9 cellular contexts compared by ENCODE assay signal in genomic region chr3:159766563-159767185, GRCh38.
A peak's percentile ranks its signal among the peaks of the same experiment; 100 is the strongest.
DNase-seq lines count a peak whose midpoint lies in the region; ATAC-seq, FAIRE-seq and TF ChIP-seq lines count a peak whose summit lies in the region.
"Had no signal": no experiment of that assay in that cellular context is flagged by ENCODE, and none has a peak within 500 bp of the region (broad histone marks: within the 10 kb centered on the region; RNA-seq: fewer than 3 reads in every experiment).

No MANE protein-coding gene starts in this region.

- H3K4me1 ChIP-seq in endothelial cell of umbilical vein (ENCODE audit: control insufficient read depth, extremely low read depth, insufficient read depth, low read length): peaks cover 30% of the 10 kb centered on the region
- peaks cover 3% of the 10 kb centered on the region for H3K4me1 ChIP-seq in ovary (ENCODE audit: insufficient read depth)
- peaks cover 0 to 29% (median 2%) of the 10 kb centered on the region in 4 donors for H3K4me1 ChIP-seq in Peyer's patch

- intact Hi-C loops in endothelial cell of umbilical vein (cut with micrococcal nuclease): loop anchor here (1.0 to 10.0 kb wide), 5 partner anchors 39 to 1112 kb away; partner anchors contain the start of gene KPNA4
- intact Hi-C loops in ovary (cut with DNase I): loop anchor here in 1 of 4 donors (5.0 kb wide), 1 partner anchor 41 kb away; no protein-coding TSS in a partner anchor
- intact Hi-C loops in activated CD4-positive, alpha-beta T cell treated with anti-CD3 and anti-CD28 coated beads for 36 hours (cut with DNase I, micrococcal nuclease): no loop called here

- H3K4me3 Mint-ChIP-seq in activated CD4-positive, alpha-beta T cell treated with anti-CD3 and anti-CD28 coated beads for 36 hours: no peak overlapping the region
- H3K4me3 Mint-ChIP-seq: activated B cell treated with CpG ODN at 0.5 μM for 24 hours had no signal

- peak overlapping the region in 2 of 3 experiments; percentile 22 to 80 for H3K4me3 ChIP-seq in endothelial cell of umbilical vein (replicated peaks in 1 of 3; ENCODE audit: insufficient read depth in 1 of 3, low read depth in 1 of 3, low read length in 3 of 3)
- H3K4me3 ChIP-seq in ovary: no peak overlapping the region
- peak overlapping the region in 1 of 4 donors; percentile 73 for H3K4me3 ChIP-seq in Peyer's patch

- H3K27me3 Mint-ChIP-seq in activated CD4-positive, alpha-beta T cell treated with anti-CD3 and anti-CD28 coated beads for 36 hours: peaks cover 44% of the 10 kb centered on the region

- H3K9me1 ChIP-seq in endothelial cell of umbilical vein (replicated peaks; ENCODE audit: control insufficient read depth, extremely low read depth, insufficient read depth, low read length): no peaks in the 10 kb centered on the region

- no peaks in the 10 kb centered on the region for H4K20me1 ChIP-seq in endothelial cell of umbilical vein (replicated peaks; ENCODE audit: control insufficient read depth, extremely low read depth, insufficient read depth, low read length)

- CTCF ChIA-PET in endothelial cell of umbilical vein (lab: Charles Lee): interaction anchor here (0.6 to 6.8 kb wide), 12 partner anchors 9 to 239 kb away, joined by 4 to 124 read pairs (median 6); no protein-coding TSS in a partner anchor
- CTCF ChIA-PET in activated CD4-positive, alpha-beta T cell treated with anti-CD3 and anti-CD28 coated beads for 36 hours (lab: Charles Lee): interaction anchor here (0.6 to 0.7 kb wide), 2 partner anchors 242 to 329 kb away, joined by 3 read pairs; no protein-coding TSS in a partner anchor

- H2AFZ ChIP-seq in endothelial cell of umbilical vein (ENCODE audit: low read depth, low read length): no peak overlapping the region

- TF ChIP-seq EP300 in ovary (IDR thresholded peaks at IDR 0.05): no peak

- ATAC-seq in activated CD4-positive, alpha-beta T cell treated with anti-CD3 and anti-CD28 coated beads for 36 hours: no peak

- dilution Hi-C loops in endothelial cell of umbilical vein (cut with MboI; ENCODE audit: extremely low pct_ligation_motif_present, low sequenced_read_pairs): no loop called here

- FAIRE-seq in endothelial cell of umbilical vein (lab: Jason Lieb, UNC): peak; percentile 79

- TF ChIP-seq CTCF in GM12873 (IDR thresholded peaks at IDR 0.05; ENCODE audit: insufficient read depth, low read depth, low read length, missing control alignments) (peak; percentile 48), endothelial cell of umbilical vein (IDR thresholded peaks at IDR 0.05; ENCODE audit: extremely low read depth in 1 of 2, insufficient read depth in 1 of 2, low read depth in 1 of 2, low read length in 2 of 2) (peak; percentile 44 to 54), ovary (IDR thresholded peaks at IDR 0.05) (no peak), Peyer's patch (IDR thresholded peaks at IDR 0.05) (peak in 3 of 6 experiments; percentile 22 to 38 (median 28))

- no peaks in the 10 kb centered on the region for H3K9me3 ChIP-seq in endothelial cell of umbilical vein (replicated peaks; ENCODE audit: control insufficient read depth, insufficient read depth, low read length)
- no peaks in the 10 kb centered on the region for H3K9me3 ChIP-seq in ovary
- H3K9me3 ChIP-seq in Peyer's patch: no peaks in the 10 kb centered on the region

- WGBS in ovary, 3 donors: 83 to 85% (median 83%) methylated on average over 2 of the region's 2 CpGs

- BruUV-seq in endothelial cell of umbilical vein (replicated peaks; lab: Mats Ljungman, UMichigan): no TSS peak

- H3K4me1 Mint-ChIP-seq in activated CD4-positive, alpha-beta T cell treated with anti-CD3 and anti-CD28 coated beads for 36 hours: peaks cover 12% of the 10 kb centered on the region

- DNase-seq in NCI-H226 (peak; percentile 45), endothelial cell of umbilical vein (ENCODE audit: low read depth, low spot score) (peak; percentile 55), renal cortical epithelial cell (ENCODE audit: low read depth) (peak; percentile 49), ovary (no peak), Peyer's patch (no peak), OCI-M1 (lab: John Stamatoyannopoulos, UW) (no peak)
- no peak for DNase-seq in activated CD4-positive, alpha-beta T cell treated with anti-CD3 and anti-CD28 coated beads for 36 hours
- DNase-seq: activated B cell treated with CpG ODN at 0.5 μM for 24 hours had no signal

- POLR2A ChIA-PET in endothelial cell of umbilical vein (lab: Charles Lee): interaction anchor here (1.0 to 2.0 kb wide), 3 partner anchors 21 to 86 kb away, joined by 3 to 9 read pairs (median 5); no protein-coding TSS in a partner anchor
- POLR2A ChIA-PET in activated CD4-positive, alpha-beta T cell treated with anti-CD3 and anti-CD28 coated beads for 36 hours (lab: Charles Lee): no interaction called here

- peak overlapping the region; percentile 95 for H3K9ac ChIP-seq in endothelial cell of umbilical vein (replicated peaks; ENCODE audit: extremely low read depth, insufficient read depth, low read length)

- H3K9me3 Mint-ChIP-seq in activated CD4-positive, alpha-beta T cell treated with anti-CD3 and anti-CD28 coated beads for 36 hours (ENCODE audit: low read depth): no peaks in the 10 kb centered on the region
- H3K9me3 Mint-ChIP-seq: activated B cell treated with CpG ODN at 0.5 μM for 24 hours had no signal

- H3K27ac Mint-ChIP-seq in activated CD4-positive, alpha-beta T cell treated with anti-CD3 and anti-CD28 coated beads for 36 hours: no peak overlapping the region
- H3K27ac Mint-ChIP-seq: activated B cell treated with CpG ODN at 0.5 μM for 24 hours had no signal

- H3K27me3 ChIP-seq in endothelial cell of umbilical vein (ENCODE audit: control insufficient read depth in 2 of 2, insufficient read depth in 2 of 2, low read length in 2 of 2): no peaks in the 10 kb centered on the region
- no peaks in the 10 kb centered on the region for H3K27me3 ChIP-seq in ovary
- no peaks in the 10 kb centered on the region for H3K27me3 ChIP-seq in Peyer's patch

- no peak for TF ChIP-seq POLR2A in endothelial cell of umbilical vein (IDR thresholded peaks at IDR 0.05; ENCODE audit: low read depth, low read length)
- no peak for TF ChIP-seq POLR2A in ovary (IDR thresholded peaks at IDR 0.05)
- no peak for TF ChIP-seq POLR2A in Peyer's patch (IDR thresholded peaks at IDR 0.05)

- no peaks in the 10 kb centered on the region for H3K36me3 Mint-ChIP-seq in activated CD4-positive, alpha-beta T cell treated with anti-CD3 and anti-CD28 coated beads for 36 hours (ENCODE audit: low read depth)

- H3K27ac ChIP-seq in endothelial cell of umbilical vein (ENCODE audit: insufficient read depth, low read depth, low read length): peak overlapping the region; percentile 83
- H3K27ac ChIP-seq in ovary: no peak overlapping the region
- H3K27ac ChIP-seq in Peyer's patch: peak overlapping the region in 1 of 4 donors; percentile 95

- peaks cover 60% of the 10 kb centered on the region for H3K79me2 ChIP-seq in endothelial cell of umbilical vein (ENCODE audit: control insufficient read depth, insufficient read depth, low read length)

- H3K4me2 ChIP-seq in endothelial cell of umbilical vein (ENCODE audit: insufficient read depth, low read length): peak overlapping the region; percentile 89

- H3K36me3 ChIP-seq in endothelial cell of umbilical vein (ENCODE audit: control insufficient read depth in 2 of 2, extremely low read depth in 1 of 2, insufficient read depth in 2 of 2, low read length in 2 of 2) (peaks cover 0 to 3% of the 10 kb centered on the region in 2 experiments), ovary (no peaks in the 10 kb centered on the region), Peyer's patch (no peaks in the 10 kb centered on the region)

TF ChIP-seq in endothelial cell of umbilical vein, 7 proteins besides CTCF, POLR2A, EP300 and RAD21:
- TF ChIP-seq POLR2AphosphoS5 (IDR thresholded peaks at IDR 0.05; ENCODE audit: insufficient read depth, low read depth, low read length): no peak
- no peak for TF ChIP-seq MYC (IDR thresholded peaks at IDR 0.05; ENCODE audit: low read depth, low read length)
- TF ChIP-seq, protein P1, sequence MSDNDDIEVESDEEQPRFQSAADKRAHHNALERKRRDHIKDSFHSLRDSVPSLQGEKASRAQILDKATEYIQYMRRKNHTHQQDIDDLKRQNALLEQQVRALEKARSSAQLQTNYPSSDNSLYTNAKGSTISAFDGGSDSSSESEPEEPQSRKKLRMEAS (IDR thresholded peaks at IDR 0.05; ENCODE audit: insufficient read depth, insufficient read length): no peak

Comparison
In these comparisons a context has a peak if more than half of its experiments do, and no peak if none do; other contexts are left out.
1. CTCF ChIP-seq: peak in GM12873 (single experiment) and endothelial cell of umbilical vein (2 of 2); none in ovary (0 of 3).
2. DNase-seq: peak in NCI-H226 (single experiment), endothelial cell of umbilical vein (single experiment) and renal cortical epithelial cell (single experiment); none in ovary (0 of 5), activated CD4-positive, alpha-beta T cell treated with anti-CD3 and anti-CD28 coated beads for 36 hours (single experiment), Peyer's patch (0 of 3) and OCI-M1 (single experiment).